In the genomic region with DNA sequence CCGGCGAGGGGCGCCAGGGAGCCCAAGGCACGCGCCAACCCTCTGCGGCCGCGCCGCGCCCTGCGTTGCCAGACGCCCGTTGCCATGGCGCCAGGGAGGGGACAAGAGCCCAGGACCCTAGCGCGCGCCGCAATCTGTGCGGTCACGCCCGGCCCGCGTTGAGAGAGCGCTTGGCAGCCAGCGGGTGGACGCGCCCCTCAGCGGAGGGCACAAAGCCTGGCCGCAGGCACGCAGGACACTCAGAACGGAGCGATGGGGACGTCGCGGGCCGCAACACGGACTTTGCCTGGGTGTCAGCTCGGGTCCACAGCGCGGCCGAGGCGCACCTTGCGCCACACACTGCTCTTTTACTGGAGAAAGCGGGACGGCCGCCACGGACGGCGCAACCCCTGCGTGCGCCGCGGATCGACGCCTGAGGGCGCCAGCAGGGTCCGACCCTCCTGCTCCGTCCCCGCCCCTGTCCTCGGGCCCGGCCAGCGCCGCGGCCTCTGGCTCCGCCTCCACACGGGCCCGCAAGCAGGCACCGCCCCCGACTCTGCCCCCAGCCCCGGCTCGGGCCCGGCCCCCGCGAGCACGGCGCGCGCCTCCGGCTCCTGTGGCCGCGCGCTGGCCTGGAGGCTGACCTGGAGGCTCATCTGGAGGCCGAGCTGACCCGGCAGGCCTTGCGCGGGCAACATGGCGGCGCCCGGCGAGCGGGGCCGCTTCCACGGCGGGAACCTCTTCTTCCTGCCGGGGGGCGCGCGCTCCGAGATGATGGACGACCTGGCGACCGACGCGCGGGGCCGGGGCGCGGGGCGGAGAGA, we compare ENCODE assay signal across 8 cellular contexts. TPM values are rescaled to one million over a fixed set of nuclear protein-coding genes. Genes with fewer than 3 reads are reported as not detected.
DNase-seq lines count a peak whose midpoint lies in the region; ATAC-seq, FAIRE-seq and TF ChIP-seq lines count a peak whose summit lies in the region.

A gene (plus strand): TSS at position 650 of the 803 bp plus-strand sequence. CDS start 26 bp downstream, at position 676.

- H3K4me1 ChIP-seq in kidney (ENCODE audit: control insufficient read depth in 1 of 2, insufficient read depth in 1 of 2, low read depth in 1 of 2, low read length in 2 of 2), result peaks cover 8 to 21% of the 10 kb centered on the region in 2 donors

- H3K4me3 ChIP-seq in BJ (ENCODE audit: low read depth, low read length), result peak within 1 kb of the TSS; percentile 82
- H3K4me3 ChIP-seq in WERI-Rb-1 (ENCODE audit: low read depth, low read length), result peak within 1 kb of the TSS; percentile 82
- H3K4me3 ChIP-seq in kidney (ENCODE audit: low read length in 2 of 2), result peak within 1 kb of the TSS; percentile 49 to 67

- intact Hi-C loops in kidney (cut with DNase I), result no loop called here

- H3K9me3 ChIP-seq in WERI-Rb-1 (ENCODE audit: severe bottlenecking) (no peaks in the 10 kb centered on the region), kidney (ENCODE audit: control insufficient read depth in 1 of 2, low read length in 2 of 2) (no peaks in the 10 kb centered on the region)

- H3K9ac ChIP-seq in kidney (ENCODE audit: low read length in 2 of 2), result peak within 1 kb of the TSS in 1 of 2 donors; percentile 67

- POLR2A ChIA-PET in BJ (lab: Charles Lee), result interaction anchor here (1.4 kb wide), 1 partner anchor 19 kb away, joined by 8 read pairs; a partner anchor contains a TSS

- H3K36me3 ChIP-seq in BJ (ENCODE audit: control insufficient read depth, insufficient read depth, low read length) (peaks cover 15% of the 10 kb centered on the region), WERI-Rb-1 (peaks cover 36% of the 10 kb centered on the region), kidney (ENCODE audit: control insufficient read depth in 1 of 2, insufficient read depth in 2 of 2, low read length in 2 of 2) (peaks cover 8 to 12% of the 10 kb centered on the region in 2 donors)

- H3K27ac ChIP-seq in WERI-Rb-1, result peak within 1 kb of the TSS; percentile 91
- peak within 1 kb of the TSS; percentile 88 for H3K27ac ChIP-seq in cingulate gyrus (ENCODE audit: low read depth, low read length)
- H3K27ac ChIP-seq in kidney (ENCODE audit: low read depth in 2 of 2, low read length in 2 of 2), result peak within 1 kb of the TSS; percentile 34 to 51

- peak; percentile 83 for ATAC-seq in GM18909 (IDR thresholded peaks at IDR 0.05; ENCODE audit: poor library complexity, unreplicated experiment)
- ATAC-seq in HG03103 (IDR thresholded peaks at IDR 0.05; ENCODE audit: low read depth, unreplicated experiment), result peak; percentile 72

- peaks cover 12% of the 10 kb centered on the region for H3K27me3 ChIP-seq in BJ (ENCODE audit: control insufficient read depth, insufficient read depth, low read length)
- H3K27me3 ChIP-seq in WERI-Rb-1 (ENCODE audit: insufficient read depth, low read depth, severe bottlenecking), result no peaks in the 10 kb centered on the region

- no peak for FAIRE-seq in kidney (lab: Jason Lieb, UNC)

- DNase-seq in BJ (ENCODE audit: low read depth) (peak; percentile 51), NCI-H2171 treated with DMSO at 0.1 percent for 48 hours (lab: John Stamatoyannopoulos, UW) (peak; percentile 74), WERI-Rb-1 (peak; percentile 94), kidney (peak; percentile 97), smooth muscle cell of the brain vasculature (ENCODE audit: low read depth, low spot score) (peak; percentile 68)

- TF ChIP-seq CTCF in BJ (IDR thresholded peaks at IDR 0.05; ENCODE audit: insufficient read depth, low read depth, low read length), result peak; percentile 41
- TF ChIP-seq CTCF in WERI-Rb-1 (IDR thresholded peaks at IDR 0.05; ENCODE audit: low read depth, low read length), result peak; percentile 67
- TF ChIP-seq CTCF in kidney (IDR thresholded peaks at IDR 0.05; ENCODE audit: borderline replicate concordance, extremely low read depth, insufficient read depth), result peak; percentile 26

- CTCF ChIA-PET in BJ (lab: Yijun Ruan, JAX), result interaction anchor here (1.0 kb wide), 1 partner anchor 19 kb away, joined by 4 read pairs; no protein-coding TSS in a partner anchor

RNA-seq across cellular contexts. Expression of the gene that starts here (rescaled TPM):
- polyA plus RNA-seq in BJ (2011; rRNA removed) (14.6 and 19.8 TPM in 2 replicates), kidney (ENCODE audit: insufficient read depth, low read depth, low replicate concordance) (45.6 TPM)
- 5.4 and 14.3 TPM in 2 replicates for polyA minus RNA-seq in BJ (2011; rRNA and poly(A)+ RNA removed)
- 25.0 TPM for total RNA-seq in kidney

Comparison
In these comparisons a context has a peak if more than half of its experiments do, and no peak if none do; other contexts are left out.
1. Peak in every context shown above with its lines: DNase-seq, ATAC-seq, H3K4me3 ChIP-seq and H3K27ac ChIP-seq.